8 cellular contexts compared by ENCODE assay signal in genomic region chr1:6491076-6491449, GRCh38. TPM values are rescaled to one million over a fixed set of nuclear protein-coding genes. Genes with fewer than 3 reads are reported as not detected.
DNase-seq lines count a peak whose midpoint lies in the region; ATAC-seq and TF ChIP-seq lines count a peak whose summit lies in the region.

No MANE protein-coding gene starts in this region.

- 55 to 69% (median 62%) methylated on average over 6 of the region's 6 CpGs for WGBS in psoas muscle, 3 donors

- TF ChIP-seq CTCF in fibroblast of mammary gland (conservative IDR thresholded peaks at IDR 0.05; ENCODE audit: control insufficient read depth, insufficient read depth, low read depth, low read length) (no peak), psoas muscle (IDR thresholded peaks at IDR 0.05) (no peak)

- H3K27ac ChIP-seq in psoas muscle = peak overlapping the region; percentile 53

- peak; percentile 8 for ATAC-seq in SK-N-SH treated with all-trans-retinoic acid at 6 μM for 48 hours
- ATAC-seq in psoas muscle = no peak
- no peak for ATAC-seq in GM18520 (IDR thresholded peaks at IDR 0.05; ENCODE audit: unreplicated experiment)

- DNase-seq in fibroblast of mammary gland (ENCODE audit: low read depth) (no peak), psoas muscle (no peak), NCI-H524 (lab: John Stamatoyannopoulos, UW) (no peak), amniotic stem cell (lab: John Stamatoyannopoulos, UW) (no peak)
- DNase-seq in stimulated activated naive CD4-positive, alpha-beta T cell (lab: John Stamatoyannopoulos, UW) = no peak

- H3K36me3 ChIP-seq in psoas muscle (ENCODE audit: insufficient read depth in 1 of 2, low read depth in 1 of 2) = no peaks in the 10 kb centered on the region

- H3K27me3 ChIP-seq in psoas muscle (ENCODE audit: insufficient read depth in 3 of 3, low read length in 2 of 3) = peaks cover 0 to 18% (median 0%) of the 10 kb centered on the region in 3 donors

- peaks cover 7% of the 10 kb centered on the region for H3K4me1 ChIP-seq in psoas muscle

- intact Hi-C loops in psoas muscle (cut with DNase I) = no loop called here

- H3K4me3 ChIP-seq in GM08714 (ENCODE audit: low read length) = peak overlapping the region; percentile 65
- peak overlapping the region; percentile 75 for H3K4me3 ChIP-seq in fibroblast of mammary gland (ENCODE audit: control insufficient read depth, low read depth, low read length)
- H3K4me3 ChIP-seq in psoas muscle = peak overlapping the region; percentile 64

- no peaks in the 10 kb centered on the region for H3K9me3 ChIP-seq in psoas muscle

TF ChIP-seq in SK-N-SH treated with all-trans-retinoic acid at 6 μM for 48 hours, 23 proteins besides CTCF, POLR2A, EP300 and RAD21:
- TF ChIP-seq ZNF565 (CRISPR knock-in tag; conservative IDR thresholded peaks at IDR 0.05; ENCODE audit: low read depth) = no peak
- TF ChIP-seq TOX (CRISPR knock-in tag; IDR thresholded peaks at IDR 0.05; ENCODE audit: borderline replicate concordance) = no peak
- TF ChIP-seq PPARA (CRISPR knock-in tag; IDR thresholded peaks at IDR 0.05; ENCODE audit: borderline replicate concordance) = no peak
- TF ChIP-seq SNAI2 (CRISPR knock-in tag; IDR thresholded peaks at IDR 0.05) = no peak
- TF ChIP-seq ZFP30 (CRISPR knock-in tag; IDR thresholded peaks at IDR 0.05) = no peak
- TF ChIP-seq BACH2 (CRISPR knock-in tag; IDR thresholded peaks at IDR 0.05; ENCODE audit: borderline replicate concordance) = no peak
- TF ChIP-seq TSHZ2 (CRISPR knock-in tag; IDR thresholded peaks at IDR 0.05) = no peak
- no peak for TF ChIP-seq ARNTL (CRISPR knock-in tag; IDR thresholded peaks at IDR 0.05; ENCODE audit: borderline replicate concordance, low read depth)
- TF ChIP-seq ZC3H10 (CRISPR knock-in tag; IDR thresholded peaks at IDR 0.05) = no peak
- no peak for TF ChIP-seq CSRNP3 (CRISPR knock-in tag; IDR thresholded peaks at IDR 0.05)
- TF ChIP-seq CSDC2 (CRISPR knock-in tag; IDR thresholded peaks at IDR 0.05) = no peak
- no peak for TF ChIP-seq PATZ1 (CRISPR knock-in tag; IDR thresholded peaks at IDR 0.05; ENCODE audit: borderline replicate concordance)
- no peak for TF ChIP-seq ZNF70 (CRISPR knock-in tag; IDR thresholded peaks at IDR 0.05)
- no peak for TF ChIP-seq GLIS3 (CRISPR knock-in tag; IDR thresholded peaks at IDR 0.05)
- no peak for TF ChIP-seq TCF4 (CRISPR knock-in tag; IDR thresholded peaks at IDR 0.05; ENCODE audit: borderline replicate concordance)
- TF ChIP-seq RARB (CRISPR knock-in tag; IDR thresholded peaks at IDR 0.05) = no peak
- TF ChIP-seq POU6F1 (CRISPR knock-in tag; IDR thresholded peaks at IDR 0.05; ENCODE audit: borderline replicate concordance, low read depth) = no peak

RNA-seq across cellular contexts. Expression of gene PLEKHG5, which starts 0.4 kb away (rescaled TPM):
- total RNA-seq in psoas muscle = 1 to 10 TPM; 2.6 to 3.3 (median 3.2) TPM
- polyA plus RNA-seq in psoas muscle = 1 to 10 TPM; 1.5 to 2.3 (median 2.0) TPM

RNA-seq across cellular contexts. Expression of gene TNFRSF25, which starts 25.1 kb away (rescaled TPM):
- 1 to 10 TPM; 1.5 to 2.6 (median 2.2) TPM for total RNA-seq in psoas muscle
- 1 to 10 TPM; 1.5 to 2.7 (median 1.6) TPM for polyA plus RNA-seq in psoas muscle
